ENCODE assay signal across 8 cellular contexts in genomic region chr19:10416083-10416379, GRCh38. TPM values are rescaled to one million over a fixed set of nuclear protein-coding genes. Genes with fewer than 3 reads are reported as not detected.
A peak's percentile ranks its signal among the peaks of the same experiment; 100 is the strongest.
DNase-seq lines count a peak whose midpoint lies in the region; ATAC-seq, FAIRE-seq and TF ChIP-seq lines count a peak whose summit lies in the region.

No MANE protein-coding gene starts in this region.

- DNase-seq in activated CD8-positive, alpha-beta memory T cell treated with anti-CD3 and anti-CD28 coated beads, Interleukin-2, amount 10 ng/mL, durations not matched to agents 7 days and 5 days, result no peak
- DNase-seq in activated CD8-positive, alpha-beta memory T cell treated with anti-CD3 and anti-CD28 coated beads for 24 hours, result no peak
- DNase-seq in kidney (no peak), testis (no peak), posterior vena cava (ENCODE audit: low spot score) (no peak)
- no peak for DNase-seq in activated naive CD4-positive, alpha-beta T cell (lab: John Stamatoyannopoulos, UW)

- ATAC-seq in activated CD8-positive, alpha-beta memory T cell treated with anti-CD3 and anti-CD28 coated beads, Interleukin-2, amount 10 ng/mL, durations not matched to agents 7 days and 5 days, result no peak
- ATAC-seq in HG03565 (IDR thresholded peaks at IDR 0.05; ENCODE audit: unreplicated experiment), result no peak

- H3K36me3 ChIP-seq in kidney (ENCODE audit: control insufficient read depth in 1 of 2, insufficient read depth in 2 of 2, low read length in 2 of 2) (no peaks in the 10 kb centered on the region), testis (ENCODE audit: low read depth, missing control alignments) (no peaks in the 10 kb centered on the region)

- WGBS in testis, 2 donors, result 2 to 3% methylated on average over 9 of the region's 9 CpGs

- peak overlapping the region; percentile 32 to 59 for H3K4me3 ChIP-seq in kidney (ENCODE audit: low read length in 2 of 2)
- H3K4me3 ChIP-seq in testis, result peak overlapping the region; percentile 35 to 49

- peak overlapping the region in 1 of 2 donors; percentile 23 for H3K9ac ChIP-seq in kidney (ENCODE audit: low read length in 2 of 2)

- TF ChIP-seq CTCF in kidney (IDR thresholded peaks at IDR 0.05; ENCODE audit: borderline replicate concordance, extremely low read depth, insufficient read depth) (no peak), testis (IDR thresholded peaks at IDR 0.05) (no peak)

- peak overlapping the region; percentile 95 for H3K27ac Mint-ChIP-seq in activated CD8-positive, alpha-beta memory T cell treated with anti-CD3 and anti-CD28 coated beads, Interleukin-2, amount 10 ng/mL, durations not matched to agents 7 days and 5 days
- peak overlapping the region; percentile 46 for H3K27ac Mint-ChIP-seq in activated naive CD8-positive, alpha-beta T cell

- H3K9me3 ChIP-seq in kidney (ENCODE audit: control insufficient read depth in 1 of 2, low read length in 2 of 2) (no peaks in the 10 kb centered on the region), testis (no peaks in the 10 kb centered on the region)

- no peak overlapping the region for H3K27ac ChIP-seq in kidney (ENCODE audit: low read depth in 2 of 2, low read length in 2 of 2)
- no peak overlapping the region for H3K27ac ChIP-seq in testis

- TF ChIP-seq POLR2A in testis (IDR thresholded peaks at IDR 0.05), result no peak

- H3K4me1 ChIP-seq in kidney (ENCODE audit: control insufficient read depth in 1 of 2, insufficient read depth in 1 of 2, low read depth in 1 of 2, low read length in 2 of 2) (peaks cover 3 to 14% of the 10 kb centered on the region in 2 donors), testis (no peaks in the 10 kb centered on the region)

- H3K9me3 Mint-ChIP-seq in activated CD8-positive, alpha-beta memory T cell treated with anti-CD3 and anti-CD28 coated beads, Interleukin-2, amount 10 ng/mL, durations not matched to agents 7 days and 5 days (ENCODE audit: low read depth), result no peaks in the 10 kb centered on the region
- H3K9me3 Mint-ChIP-seq in activated naive CD8-positive, alpha-beta T cell (ENCODE audit: low read depth), result no peaks in the 10 kb centered on the region

- H3K27me3 Mint-ChIP-seq in activated CD8-positive, alpha-beta memory T cell treated with anti-CD3 and anti-CD28 coated beads, Interleukin-2, amount 10 ng/mL, durations not matched to agents 7 days and 5 days, result peaks cover 4% of the 10 kb centered on the region
- H3K27me3 Mint-ChIP-seq in activated naive CD8-positive, alpha-beta T cell, result peaks cover 11% of the 10 kb centered on the region

- intact Hi-C loops in kidney (cut with DNase I), result no loop called here
- intact Hi-C loops in testis (cut with DNase I; ENCODE audit: low total_unique reads), result no loop called here
- intact Hi-C loops in posterior vena cava (cut with DNase I), result no loop called here

- H3K4me1 Mint-ChIP-seq in activated CD8-positive, alpha-beta memory T cell treated with anti-CD3 and anti-CD28 coated beads, Interleukin-2, amount 10 ng/mL, durations not matched to agents 7 days and 5 days, result peaks cover 62% of the 10 kb centered on the region
- H3K4me1 Mint-ChIP-seq in activated naive CD8-positive, alpha-beta T cell (ENCODE audit: low read depth), result peaks cover 49% of the 10 kb centered on the region

- no peaks in the 10 kb centered on the region for H3K27me3 ChIP-seq in testis

- no peak for FAIRE-seq in kidney (lab: Jason Lieb, UNC)

- CTCF ChIA-PET in activated CD8-positive, alpha-beta memory T cell treated with anti-CD3 and anti-CD28 coated beads, Interleukin-2, amount 10 ng/mL, durations not matched to agents 7 days and 5 days (lab: Charles Lee), result interaction anchor here (0.7 to 23.2 kb wide), 19 partner anchors 6 to 312 kb away, joined by 3 to 1020 read pairs (median 6); partner anchors contain the start of genes CDC37, ICAM1, PDE4A and RAVER1

- peaks cover 14% of the 10 kb centered on the region for H3K36me3 Mint-ChIP-seq in activated CD8-positive, alpha-beta memory T cell treated with anti-CD3 and anti-CD28 coated beads, Interleukin-2, amount 10 ng/mL, durations not matched to agents 7 days and 5 days
- H3K36me3 Mint-ChIP-seq in activated naive CD8-positive, alpha-beta T cell, result no peaks in the 10 kb centered on the region

- peak overlapping the region; percentile 76 for H3K4me3 Mint-ChIP-seq in activated CD8-positive, alpha-beta memory T cell treated with anti-CD3 and anti-CD28 coated beads, Interleukin-2, amount 10 ng/mL, durations not matched to agents 7 days and 5 days
- H3K4me3 Mint-ChIP-seq in activated naive CD8-positive, alpha-beta T cell, result peak overlapping the region; percentile 76

RNA-seq across cellular contexts. Expression of gene PDE4A, which starts 4.3 kb away (rescaled TPM):
- total RNA-seq in activated CD8-positive, alpha-beta memory T cell treated with anti-CD3 and anti-CD28 coated beads, Interleukin-2, amount 10 ng/mL, durations not matched to agents 7 days and 5 days, result 100 to 1,000 TPM in 1 of 2 experiments, 10 to 100 TPM in 1; 74.9 to 103 TPM
- total RNA-seq in kidney (17.5 TPM), testis (10 to 100 TPM; 20.1 to 35.0 TPM), posterior vena cava (10 to 100 TPM; 10.9 to 12.8 TPM)
- polyA plus RNA-seq in kidney (ENCODE audit: insufficient read depth, low read depth, low replicate concordance) (4.5 TPM), testis (ENCODE audit: insufficient read depth, low read depth, low replicate concordance) (35.4 TPM)

RNA-seq across cellular contexts. Expression of gene CDC37, which starts 12.7 kb away (rescaled TPM):
- 100 to 1,000 TPM; 283 to 309 TPM for total RNA-seq in activated CD8-positive, alpha-beta memory T cell treated with anti-CD3 and anti-CD28 coated beads, Interleukin-2, amount 10 ng/mL, durations not matched to agents 7 days and 5 days
- total RNA-seq in kidney (139 TPM), testis (100 to 1,000 TPM; 160 to 210 TPM), posterior vena cava (100 to 1,000 TPM; 106 to 109 TPM)
- polyA plus RNA-seq in kidney (ENCODE audit: insufficient read depth, low read depth, low replicate concordance) (149 TPM), testis (ENCODE audit: insufficient read depth, low read depth, low replicate concordance) (170 TPM)

RNA-seq across cellular contexts. Expression of gene TYK2, which starts 35.7 kb away (rescaled TPM):
- 100 to 1,000 TPM; 277 to 296 TPM for total RNA-seq in activated CD8-positive, alpha-beta memory T cell treated with anti-CD3 and anti-CD28 coated beads, Interleukin-2, amount 10 ng/mL, durations not matched to agents 7 days and 5 days
- total RNA-seq in kidney (127 TPM), testis (100 to 1,000 TPM; 112 to 113 TPM), posterior vena cava (10 to 100 TPM; 67.1 to 69.3 TPM)
- polyA plus RNA-seq in kidney (ENCODE audit: insufficient read depth, low read depth, low replicate concordance) (131 TPM), testis (ENCODE audit: insufficient read depth, low read depth, low replicate concordance) (47.6 TPM)
